Comparison of ENCODE assay signal across 1 cellular context in the genomic region with DNA sequence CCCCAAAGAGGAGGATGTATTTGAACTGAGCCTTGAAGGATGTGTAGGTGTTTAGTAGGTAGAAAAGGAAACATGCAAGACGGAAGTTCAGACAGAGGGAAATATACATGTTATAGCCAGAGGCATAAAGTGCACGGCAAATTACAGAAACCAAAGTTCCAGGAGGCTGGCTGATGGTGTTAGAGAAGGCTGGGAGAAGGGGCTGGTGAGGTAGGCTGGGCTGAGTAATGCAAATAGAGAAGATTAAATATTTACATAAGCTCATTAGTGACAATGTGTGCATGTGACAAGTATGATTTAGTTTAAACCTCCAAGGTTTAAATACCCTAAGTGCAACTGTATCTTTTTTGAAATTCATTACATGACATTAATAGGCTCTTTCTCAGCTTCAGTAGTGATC.
TF ChIP-seq lines count a peak whose summit lies in the region.

No MANE protein-coding gene starts in this region.

TF ChIP-seq in HEK293, 187 proteins besides CTCF, POLR2A, EP300 and RAD21 (continued from another document):
- TF ChIP-seq, protein P1, sequence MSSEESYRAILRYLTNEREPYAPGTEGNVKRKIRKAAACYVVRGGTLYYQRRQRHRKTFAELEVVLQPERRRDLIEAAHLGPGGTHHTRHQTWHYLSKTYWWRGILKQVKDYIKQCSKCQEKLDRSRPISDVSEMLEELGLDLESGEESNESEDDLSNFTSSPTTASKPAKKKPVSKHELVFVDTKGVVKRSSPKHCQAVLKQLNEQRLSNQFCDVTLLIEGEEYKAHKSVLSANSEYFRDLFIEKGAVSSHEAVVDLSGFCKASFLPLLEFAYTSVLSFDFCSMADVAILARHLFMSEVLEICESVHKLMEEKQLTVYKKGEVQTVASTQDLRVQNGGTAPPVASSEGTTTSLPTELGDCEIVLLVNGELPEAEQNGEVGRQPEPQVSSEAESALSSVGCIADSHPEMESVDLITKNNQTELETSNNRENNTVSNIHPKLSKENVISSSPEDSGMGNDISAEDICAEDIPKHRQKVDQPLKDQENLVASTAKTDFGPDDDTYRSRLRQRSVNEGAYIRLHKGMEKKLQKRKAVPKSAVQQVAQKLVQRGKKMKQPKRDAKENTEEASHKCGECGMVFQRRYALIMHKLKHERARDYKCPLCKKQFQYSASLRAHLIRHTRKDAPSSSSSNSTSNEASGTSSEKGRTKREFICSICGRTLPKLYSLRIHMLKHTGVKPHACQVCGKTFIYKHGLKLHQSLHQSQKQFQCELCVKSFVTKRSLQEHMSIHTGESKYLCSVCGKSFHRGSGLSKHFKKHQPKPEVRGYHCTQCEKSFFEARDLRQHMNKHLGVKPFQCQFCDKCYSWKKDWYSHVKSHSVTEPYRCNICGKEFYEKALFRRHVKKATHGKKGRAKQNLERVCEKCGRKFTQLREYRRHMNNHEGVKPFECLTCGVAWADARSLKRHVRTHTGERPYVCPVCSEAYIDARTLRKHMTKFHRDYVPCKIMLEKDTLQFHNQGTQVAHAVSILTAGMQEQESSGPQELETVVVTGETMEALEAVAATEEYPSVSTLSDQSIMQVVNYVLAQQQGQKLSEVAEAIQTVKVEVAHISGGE (tag by site-specific recombination; conservative IDR thresholded peaks at IDR 0.05; ENCODE audit: low read depth) = no peak
- TF ChIP-seq, protein P2, sequence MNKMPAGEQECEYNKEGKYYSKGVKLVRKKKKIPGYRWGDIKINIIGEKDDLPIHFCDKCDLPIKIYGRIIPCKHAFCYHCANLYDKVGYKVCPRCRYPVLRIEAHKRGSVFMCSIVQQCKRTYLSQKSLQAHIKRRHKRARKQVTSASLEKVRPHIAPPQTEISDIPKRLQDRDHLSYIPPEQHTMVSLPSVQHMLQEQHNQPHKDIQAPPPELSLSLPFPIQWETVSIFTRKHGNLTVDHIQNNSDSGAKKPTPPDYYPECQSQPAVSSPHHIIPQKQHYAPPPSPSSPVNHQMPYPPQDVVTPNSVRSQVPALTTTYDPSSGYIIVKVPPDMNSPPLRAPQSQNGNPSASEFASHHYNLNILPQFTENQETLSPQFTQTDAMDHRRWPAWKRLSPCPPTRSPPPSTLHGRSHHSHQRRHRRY (tag by site-specific recombination; IDR thresholded peaks at IDR 0.05) = no peak
- TF ChIP-seq EGR2 (tag by site-specific recombination; IDR thresholded peaks at IDR 0.05; ENCODE audit: low read depth) (peak; percentile 65; the same call in 1 of the 2 replicates), ZFP3 (tag by site-specific recombination; IDR thresholded peaks at IDR 0.05; ENCODE audit: low read depth) (no peak), TCF7L2 (IDR thresholded peaks at IDR 0.05; ENCODE audit: borderline replicate concordance, low read depth, low read length) (no peak), HOXC10 (CRISPR knock-in tag; IDR thresholded peaks at IDR 0.05) (no peak), ZFHX2 (tag by site-specific recombination; conservative IDR thresholded peaks at IDR 0.05) (peak; percentile 45; the same call in 1 of the 2 replicates), ZNF10 (tag by site-specific recombination; IDR thresholded peaks at IDR 0.05) (no peak)
